ENCODE assay signal across 10 cellular contexts in genomic region chr6:111477481-111477938, GRCh38. TPM values are rescaled to one million over a fixed set of nuclear protein-coding genes. Genes with fewer than 3 reads are reported as not detected.
DNase-seq lines count a peak whose midpoint lies in the region; ATAC-seq and TF ChIP-seq lines count a peak whose summit lies in the region.
"Had no signal": no experiment of that assay in that cellular context is flagged by ENCODE, and none has a peak within 500 bp of the region (broad histone marks: within the 10 kb centered on the region; RNA-seq: fewer than 3 reads in every experiment).

No MANE protein-coding gene starts in this region.

- in situ Hi-C loops in Caki2 (cut with HindIII; ENCODE audit: low pct_unique_long_range_greater_than_20kb, low sequenced_read_pairs) = no loop called here

- no peak overlapping the region for H3K27ac Mint-ChIP-seq in activated naive CD4-positive, alpha-beta T cell treated with anti-CD3 and anti-CD28 coated beads, Interleukin-2, amount 50 U/mL, for 72 hours

- H3K4me1 ChIP-seq in psoas muscle = peaks cover 75% of the 10 kb centered on the region

- ATAC-seq in GM19463 (IDR thresholded peaks at IDR 0.05; ENCODE audit: unreplicated experiment) (peak; percentile 35), psoas muscle (no peak)
- no peak for ATAC-seq in activated naive CD4-positive, alpha-beta T cell treated with anti-CD3 and anti-CD28 coated beads, Interleukin-2, amount 50 U/mL, for 72 hours

- no peak overlapping the region for H3K4me3 ChIP-seq in psoas muscle

- TF ChIP-seq CTCF in psoas muscle (IDR thresholded peaks at IDR 0.05) = no peak

- intact Hi-C loops in psoas muscle (cut with DNase I) = no loop called here

- H3K36me3 ChIP-seq in psoas muscle (ENCODE audit: insufficient read depth in 1 of 2, low read depth in 1 of 2) = no peaks in the 10 kb centered on the region

- H3K9me3 Mint-ChIP-seq in activated naive CD4-positive, alpha-beta T cell treated with anti-CD3 and anti-CD28 coated beads, Interleukin-2, amount 50 U/mL, for 72 hours = no peaks in the 10 kb centered on the region

- peaks cover 5% of the 10 kb centered on the region in 2 donors for H3K36me3 Mint-ChIP-seq in activated naive CD4-positive, alpha-beta T cell treated with anti-CD3 and anti-CD28 coated beads, Interleukin-2, amount 50 U/mL, for 72 hours

- no peaks in the 10 kb centered on the region for H3K27me3 ChIP-seq in psoas muscle (ENCODE audit: insufficient read depth in 3 of 3, low read length in 2 of 3)

- WGBS in psoas muscle, 3 donors = 76 to 92% (median 83%) methylated on average over 1 of the region's 1 CpG

- DNase-seq in Caki2 (ENCODE audit: low read depth) (peak; percentile 43), NCI-H82 (lab: John Stamatoyannopoulos, UW) (peak; percentile 64), glomerular visceral epithelial cell (ENCODE audit: extremely low spot score) (peak; percentile 45), MV-4-11 (lab: John Stamatoyannopoulos, UW) (no peak), HT-29 (ENCODE audit: low spot score) (no peak), psoas muscle (no peak)
- no peak for DNase-seq in activated naive CD4-positive, alpha-beta T cell treated with anti-CD3 and anti-CD28 coated beads, Interleukin-2, amount 50 U/mL, for 72 hours (ENCODE audit: low spot score in 2 of 2)
- DNase-seq: NCI-H510A treated with DMSO at 0.1 percent for 48 hours; stimulated activated CD4-positive, alpha-beta T cell treated with anti-CD3 and anti-CD28 coated beads, Interleukin-1b, Interleukin-23, amount 100 ng/mL, for 48 hours had no signal

- no peaks in the 10 kb centered on the region for H3K9me3 ChIP-seq in psoas muscle

- no peak overlapping the region for H3K27ac ChIP-seq in psoas muscle

RNA-seq across cellular contexts. Expression of gene REV3L, which starts 5.5 kb away (rescaled TPM):
- total RNA-seq in Caki2 (2014; rRNA removed; shearing (Covaris generic); ENCODE audit: low replicate concordance) = 7.9 and 11.4 TPM in 2 replicates
- total RNA-seq in activated naive CD4-positive, alpha-beta T cell treated with anti-CD3 and anti-CD28 coated beads, Interleukin-2, amount 50 U/mL, for 72 hours = 10 to 100 TPM; 18.3 to 27.0 TPM
- total RNA-seq in HT-29 (2014; rRNA removed; shearing (Covaris generic)) = 5.6 and 9.4 TPM in 2 replicates
- total RNA-seq in psoas muscle = 10 to 100 TPM; 18.8 to 36.3 (median 30.7) TPM
- 10 to 100 TPM in 2 of 3 donors, 1 to 10 TPM in 1; 9.0 to 11.6 (median 11.3) TPM for polyA plus RNA-seq in psoas muscle

Comparison
In these comparisons a context has a peak if more than half of its experiments do, and no peak if none do; other contexts are left out.
1. DNase-seq: peak in Caki2 (single experiment), NCI-H82 (single experiment) and glomerular visceral epithelial cell (single experiment); none in activated naive CD4-positive, alpha-beta T cell treated with anti-CD3 and anti-CD28 coated beads, Interleukin-2, amount 50 U/mL, for 72 hours (0 of 2), MV-4-11 (single experiment), HT-29 (single experiment) and psoas muscle (0 of 2).